1 cellular context compared by ENCODE assay signal in the genomic region with DNA sequence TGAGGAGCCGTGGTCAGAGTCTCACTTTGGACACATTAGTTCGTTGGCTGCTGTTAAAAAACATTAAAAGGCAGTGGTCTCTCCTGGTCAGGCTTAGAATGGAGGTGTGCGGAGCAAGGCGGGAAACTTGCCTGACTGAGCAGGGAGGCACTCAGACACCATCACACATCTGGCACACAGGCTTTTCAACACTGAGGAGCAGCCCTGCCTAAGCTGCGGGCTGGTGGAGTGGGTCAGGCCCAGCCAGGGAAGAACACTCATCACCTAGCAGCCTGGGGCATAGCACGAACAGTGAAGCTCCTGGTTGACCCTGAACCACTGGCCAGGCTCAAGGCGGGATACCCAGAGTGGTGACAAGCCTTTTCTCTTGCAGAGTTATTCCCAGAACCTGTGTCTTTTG.
TF ChIP-seq lines count a peak whose summit lies in the region.

No MANE protein-coding gene starts in this region.

TF ChIP-seq in HepG2, 621 proteins besides CTCF, POLR2A, EP300 and RAD21:
- no peak for TF ChIP-seq SMARCC2 (IDR thresholded peaks at IDR 0.05)
- peak; percentile 50 for TF ChIP-seq RBM22 (optimal IDR thresholded peaks at IDR 0.05; ENCODE audit: low read length)
- 0 out of 2 replicates have a peak, but pooled peaks have one; percentile 7 for TF ChIP-seq POLR2AphosphoS5 (IDR thresholded peaks at IDR 0.05; ENCODE audit: low read depth, low read length)
